ENCODE assay signal across 1 cellular context in the genomic region with DNA sequence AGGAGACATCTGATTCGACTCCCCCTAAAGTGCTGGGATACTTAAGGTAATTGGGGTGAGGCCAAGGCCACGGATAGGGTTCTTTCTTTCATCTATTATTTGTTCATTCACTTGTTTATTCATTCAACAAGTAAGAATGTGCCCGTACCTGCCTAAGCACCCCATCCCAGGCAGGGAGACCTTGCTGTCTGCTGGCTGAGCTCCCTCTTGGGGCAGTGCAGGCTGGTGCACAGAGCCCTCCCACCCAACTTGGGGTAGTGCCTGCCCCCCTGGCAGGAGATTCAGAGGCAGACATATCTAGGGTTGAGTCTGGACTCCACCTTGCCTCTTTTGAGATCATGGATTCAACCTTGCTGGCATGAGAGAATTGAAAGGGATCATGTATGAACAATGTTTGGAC.
TF ChIP-seq lines count a peak whose summit lies in the region.

No MANE protein-coding gene starts in this region.

TF ChIP-seq in WTC11, 78 proteins besides CTCF, POLR2A, EP300 and RAD21 (continued from another document):
- TF ChIP-seq, protein P1, sequence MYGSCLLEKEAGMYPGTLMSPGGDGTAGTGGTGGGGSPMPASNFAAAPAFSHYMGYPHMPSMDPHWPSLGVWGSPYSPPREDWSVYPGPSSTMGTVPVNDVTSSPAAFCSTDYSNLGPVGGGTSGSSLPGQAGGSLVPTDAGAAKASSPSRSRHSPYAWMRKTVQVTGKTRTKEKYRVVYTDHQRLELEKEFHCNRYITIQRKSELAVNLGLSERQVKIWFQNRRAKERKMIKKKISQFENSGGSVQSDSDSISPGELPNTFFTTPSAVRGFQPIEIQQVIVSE (CRISPR knock-in tag; IDR thresholded peaks at IDR 0.05; ENCODE audit: borderline replicate concordance) = no peak
- TF ChIP-seq CREB1 (CRISPR knock-in tag; IDR thresholded peaks at IDR 0.05) (no peak), TEAD1 (CRISPR knock-in tag; IDR thresholded peaks at IDR 0.05) (no peak), SMAD3 (CRISPR knock-in tag; IDR thresholded peaks at IDR 0.05; ENCODE audit: borderline replicate concordance) (no peak), FOXJ3 (CRISPR knock-in tag; IDR thresholded peaks at IDR 0.05; ENCODE audit: borderline replicate concordance) (no peak)
- TF ChIP-seq, protein P2, sequence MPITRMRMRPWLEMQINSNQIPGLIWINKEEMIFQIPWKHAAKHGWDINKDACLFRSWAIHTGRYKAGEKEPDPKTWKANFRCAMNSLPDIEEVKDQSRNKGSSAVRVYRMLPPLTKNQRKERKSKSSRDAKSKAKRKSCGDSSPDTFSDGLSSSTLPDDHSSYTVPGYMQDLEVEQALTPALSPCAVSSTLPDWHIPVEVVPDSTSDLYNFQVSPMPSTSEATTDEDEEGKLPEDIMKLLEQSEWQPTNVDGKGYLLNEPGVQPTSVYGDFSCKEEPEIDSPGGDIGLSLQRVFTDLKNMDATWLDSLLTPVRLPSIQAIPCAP (CRISPR knock-in tag; IDR thresholded peaks at IDR 0.05) = no peak
- TF ChIP-seq, protein P3, sequence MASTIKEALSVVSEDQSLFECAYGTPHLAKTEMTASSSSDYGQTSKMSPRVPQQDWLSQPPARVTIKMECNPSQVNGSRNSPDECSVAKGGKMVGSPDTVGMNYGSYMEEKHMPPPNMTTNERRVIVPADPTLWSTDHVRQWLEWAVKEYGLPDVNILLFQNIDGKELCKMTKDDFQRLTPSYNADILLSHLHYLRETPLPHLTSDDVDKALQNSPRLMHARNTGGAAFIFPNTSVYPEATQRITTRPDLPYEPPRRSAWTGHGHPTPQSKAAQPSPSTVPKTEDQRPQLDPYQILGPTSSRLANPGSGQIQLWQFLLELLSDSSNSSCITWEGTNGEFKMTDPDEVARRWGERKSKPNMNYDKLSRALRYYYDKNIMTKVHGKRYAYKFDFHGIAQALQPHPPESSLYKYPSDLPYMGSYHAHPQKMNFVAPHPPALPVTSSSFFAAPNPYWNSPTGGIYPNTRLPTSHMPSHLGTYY (CRISPR knock-in tag; IDR thresholded peaks at IDR 0.05) = no peak
- TF ChIP-seq, protein P4, sequence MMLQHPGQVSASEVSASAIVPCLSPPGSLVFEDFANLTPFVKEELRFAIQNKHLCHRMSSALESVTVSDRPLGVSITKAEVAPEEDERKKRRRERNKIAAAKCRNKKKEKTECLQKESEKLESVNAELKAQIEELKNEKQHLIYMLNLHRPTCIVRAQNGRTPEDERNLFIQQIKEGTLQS (CRISPR knock-in tag; conservative IDR thresholded peaks at IDR 0.05) = no peak
- TF ChIP-seq, protein P5, sequence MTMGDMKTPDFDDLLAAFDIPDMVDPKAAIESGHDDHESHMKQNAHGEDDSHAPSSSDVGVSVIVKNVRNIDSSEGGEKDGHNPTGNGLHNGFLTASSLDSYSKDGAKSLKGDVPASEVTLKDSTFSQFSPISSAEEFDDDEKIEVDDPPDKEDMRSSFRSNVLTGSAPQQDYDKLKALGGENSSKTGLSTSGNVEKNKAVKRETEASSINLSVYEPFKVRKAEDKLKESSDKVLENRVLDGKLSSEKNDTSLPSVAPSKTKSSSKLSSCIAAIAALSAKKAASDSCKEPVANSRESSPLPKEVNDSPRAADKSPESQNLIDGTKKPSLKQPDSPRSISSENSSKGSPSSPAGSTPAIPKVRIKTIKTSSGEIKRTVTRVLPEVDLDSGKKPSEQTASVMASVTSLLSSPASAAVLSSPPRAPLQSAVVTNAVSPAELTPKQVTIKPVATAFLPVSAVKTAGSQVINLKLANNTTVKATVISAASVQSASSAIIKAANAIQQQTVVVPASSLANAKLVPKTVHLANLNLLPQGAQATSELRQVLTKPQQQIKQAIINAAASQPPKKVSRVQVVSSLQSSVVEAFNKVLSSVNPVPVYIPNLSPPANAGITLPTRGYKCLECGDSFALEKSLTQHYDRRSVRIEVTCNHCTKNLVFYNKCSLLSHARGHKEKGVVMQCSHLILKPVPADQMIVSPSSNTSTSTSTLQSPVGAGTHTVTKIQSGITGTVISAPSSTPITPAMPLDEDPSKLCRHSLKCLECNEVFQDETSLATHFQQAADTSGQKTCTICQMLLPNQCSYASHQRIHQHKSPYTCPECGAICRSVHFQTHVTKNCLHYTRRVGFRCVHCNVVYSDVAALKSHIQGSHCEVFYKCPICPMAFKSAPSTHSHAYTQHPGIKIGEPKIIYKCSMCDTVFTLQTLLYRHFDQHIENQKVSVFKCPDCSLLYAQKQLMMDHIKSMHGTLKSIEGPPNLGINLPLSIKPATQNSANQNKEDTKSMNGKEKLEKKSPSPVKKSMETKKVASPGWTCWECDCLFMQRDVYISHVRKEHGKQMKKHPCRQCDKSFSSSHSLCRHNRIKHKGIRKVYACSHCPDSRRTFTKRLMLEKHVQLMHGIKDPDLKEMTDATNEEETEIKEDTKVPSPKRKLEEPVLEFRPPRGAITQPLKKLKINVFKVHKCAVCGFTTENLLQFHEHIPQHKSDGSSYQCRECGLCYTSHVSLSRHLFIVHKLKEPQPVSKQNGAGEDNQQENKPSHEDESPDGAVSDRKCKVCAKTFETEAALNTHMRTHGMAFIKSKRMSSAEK (CRISPR knock-in tag; IDR thresholded peaks at IDR 0.05; ENCODE audit: borderline replicate concordance) = no peak
